Comparison of ENCODE assay signal across 8 cellular contexts in genomic region chr15:62068071-62068786, GRCh38. TPM values are rescaled to one million over a fixed set of nuclear protein-coding genes. Genes with fewer than 3 reads are reported as not detected.
A peak's percentile ranks its signal among the peaks of the same experiment; 100 is the strongest.
DNase-seq lines count a peak whose midpoint lies in the region; ATAC-seq and TF ChIP-seq lines count a peak whose summit lies in the region.

No MANE protein-coding gene starts in this region.

- peak overlapping the region; percentile 50 for H3K4me3 ChIP-seq in effector memory CD4-positive, alpha-beta T cell (ENCODE audit: insufficient read depth, low read depth, low read length, poor library complexity, severe bottlenecking)
- H3K4me3 ChIP-seq in stomach, result peak overlapping the region; percentile 58 to 76 (median 62)

- peaks cover 13% of the 10 kb centered on the region for H3K4me1 ChIP-seq in effector memory CD4-positive, alpha-beta T cell (ENCODE audit: control insufficient read depth, insufficient read depth, low read length, poor library complexity, severe bottlenecking)
- peaks cover 15 to 52% (median 43%) of the 10 kb centered on the region in 4 donors for H3K4me1 ChIP-seq in stomach

- no peak for TF ChIP-seq POLR2A in stomach (IDR thresholded peaks at IDR 0.05)

- ATAC-seq in HG02759 (IDR thresholded peaks at IDR 0.05; ENCODE audit: unreplicated experiment) (peak; percentile 44), memory B cell (ENCODE audit: low read depth) (peak; percentile 26), HG02571 (IDR thresholded peaks at IDR 0.05; ENCODE audit: unreplicated experiment) (no peak), HG03457 (IDR thresholded peaks at IDR 0.05; ENCODE audit: unreplicated experiment) (no peak)

- no peak for TF ChIP-seq EP300 in stomach (IDR thresholded peaks at IDR 0.05)

- TF ChIP-seq CTCF in VCaP (conservative IDR thresholded peaks at IDR 0.05), result peak; percentile 41
- peak in 1 of 7 experiments; percentile 9 for TF ChIP-seq CTCF in stomach (IDR thresholded peaks at IDR 0.05)

- no peaks in the 10 kb centered on the region for H3K36me3 ChIP-seq in effector memory CD4-positive, alpha-beta T cell (ENCODE audit: control insufficient read depth, insufficient read depth, low read length)
- H3K36me3 ChIP-seq in stomach, result no peaks in the 10 kb centered on the region

- 0 out of 2 replicates have a peak overlapping the region, but pooled peaks have one; percentile 5 for H3K27ac ChIP-seq in VCaP
- H3K27ac ChIP-seq in effector memory CD4-positive, alpha-beta T cell (ENCODE audit: insufficient read depth, low read length, poor library complexity, severe bottlenecking), result no peak overlapping the region
- H3K27ac ChIP-seq in stomach, result peak overlapping the region; percentile 74 to 96 (median 87)

- no peaks in the 10 kb centered on the region for H3K9me3 Mint-ChIP-seq in memory B cell

- 0 to 6% (median 1%) methylated on average over 19 to 102 of the region's 102 CpGs for WGBS in stomach, 5 donors

- intact Hi-C loops in stomach (cut with DNase I; ENCODE audit: low total_unique reads), result no loop called here

- no peaks in the 10 kb centered on the region for H3K36me3 Mint-ChIP-seq in memory B cell

- H3K4me1 Mint-ChIP-seq in memory B cell, result peaks cover 14% of the 10 kb centered on the region

- no peaks in the 10 kb centered on the region for H3K9me3 ChIP-seq in effector memory CD4-positive, alpha-beta T cell (ENCODE audit: control insufficient read depth, low read length)
- H3K9me3 ChIP-seq in stomach, result no peaks in the 10 kb centered on the region

- peak overlapping the region; percentile 66 for H3K4me3 Mint-ChIP-seq in memory B cell

- no peak overlapping the region for H3K27ac Mint-ChIP-seq in memory B cell

- no peaks in the 10 kb centered on the region for H3K27me3 ChIP-seq in effector memory CD4-positive, alpha-beta T cell (replicated peaks; ENCODE audit: control insufficient read depth, insufficient read depth, low read length, poor library complexity, severe bottlenecking)
- H3K27me3 ChIP-seq in stomach, result peaks cover 0 to 34% (median 0%) of the 10 kb centered on the region in 3 donors

- H3K27me3 Mint-ChIP-seq in memory B cell, result peaks cover 6% of the 10 kb centered on the region

- DNase-seq in EH (ENCODE audit: low read depth), result peak; percentile 51
- peak in 2 of 3 donors; percentile 2 to 7 for DNase-seq in effector memory CD4-positive, alpha-beta T cell
- DNase-seq in memory B cell (ENCODE audit: low spot score in 2 of 2), result peak; percentile 14 to 37
- DNase-seq in stomach, result peak; percentile 58

RNA-seq across cellular contexts. Expression of gene C2CD4A, which starts 1.5 kb away (rescaled TPM):
- total RNA-seq in stomach, result 1 to 10 TPM in 2 of 5 donors, under 1 TPM in 1, not detected in 2; 0.29 to 3.0 (median 2.9) TPM
- polyA plus RNA-seq in stomach, result 1 to 10 TPM in 1 of 3 donors, under 1 TPM in 2; 0.31 to 2.6 (median 0.98) TPM

RNA-seq across cellular contexts. Expression of gene VPS13C, which starts 8.0 kb away (rescaled TPM):
- 100 to 1,000 TPM in 4 of 5 donors, 10 to 100 TPM in 1; 58.3 to 207 (median 125) TPM for total RNA-seq in stomach
- 10 to 100 TPM in 1 of 3 donors, 1 to 10 TPM in 2; 5.4 to 11.0 (median 8.1) TPM for polyA plus RNA-seq in stomach

Comparison
In these comparisons a context has a peak if more than half of its experiments do, and no peak if none do; other contexts are left out.
1. DNase-seq: peak in every context shown above with its lines; median percentile 58 in stomach; 51 in EH; 26 in memory B cell; 4 in effector memory CD4-positive, alpha-beta T cell.
2. ATAC-seq: peak in HG02759 (single experiment) and memory B cell (single experiment); none in HG02571 (single experiment) and HG03457 (single experiment).